21 cellular contexts compared by ENCODE assay signal in the genomic region with DNA sequence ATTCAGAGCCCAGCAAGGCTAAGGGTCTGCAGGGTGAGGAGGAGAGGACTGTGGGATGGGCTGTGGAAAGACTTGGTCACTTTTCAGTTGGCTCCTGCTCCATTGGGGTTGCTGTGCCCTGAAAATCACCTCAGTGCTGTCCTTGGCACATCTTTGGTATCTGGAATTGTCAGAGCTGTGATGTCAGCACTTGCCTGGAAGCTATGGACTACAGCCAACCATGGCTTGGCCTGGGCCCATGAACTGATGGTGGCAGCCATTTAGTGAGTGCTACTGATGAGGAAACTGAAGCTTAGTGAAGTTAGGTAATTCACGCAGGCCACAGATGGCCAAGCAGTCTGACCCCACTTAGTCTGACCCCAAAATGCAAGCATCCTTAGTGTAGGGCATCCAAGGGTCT.
DNase-seq lines count a peak whose midpoint lies in the region; ATAC-seq and TF ChIP-seq lines count a peak whose summit lies in the region.
"Had no signal": no experiment of that assay in that cellular context is flagged by ENCODE, and none has a peak within 500 bp of the region (broad histone marks: within the 10 kb centered on the region; RNA-seq: fewer than 3 reads in every experiment).

No MANE protein-coding gene starts in this region.

- H3K9me3 Mint-ChIP-seq in activated CD8-positive, alpha-beta memory T cell treated with anti-CD3 and anti-CD28 coated beads, Interleukin-2, amount 10 ng/mL, durations not matched to agents 7 days and 5 days (ENCODE audit: low read depth), result no peaks in the 10 kb centered on the region
- H3K9me3 Mint-ChIP-seq: activated naive CD4-positive, alpha-beta T cell treated with anti-CD3 and anti-CD28 coated beads, Interleukin-2, amount 10 ng/mL, durations not matched to agents 7 days and 5 days had no signal

- H3K27me3 Mint-ChIP-seq in activated CD8-positive, alpha-beta memory T cell treated with anti-CD3 and anti-CD28 coated beads, Interleukin-2, amount 10 ng/mL, durations not matched to agents 7 days and 5 days, result peaks cover 9% of the 10 kb centered on the region
- H3K27me3 Mint-ChIP-seq: activated naive CD4-positive, alpha-beta T cell treated with anti-CD3 and anti-CD28 coated beads, Interleukin-2, amount 10 ng/mL, durations not matched to agents 7 days and 5 days had no signal

- H3K27me3 ChIP-seq in right atrium auricular region (no peaks in the 10 kb centered on the region), testis (no peaks in the 10 kb centered on the region)
- H3K27me3 ChIP-seq: BLaER1 treated with 17β-estradiol and CSF1 and Interleukin-3, amounts not matched to agents 10 nM and 100 nM; cardiac muscle cell; transverse colon had no signal

- DNase-seq in M059J (ENCODE audit: low read depth) (peak; percentile 77), cardiac fibroblast (ENCODE audit: low read depth in 2 of 2) (peak; percentile 53 to 81), right atrium auricular region (ENCODE audit: low spot score) (peak; percentile 66), testis (peak; percentile 44), DMS153 treated with DMSO at 0.1 percent for 48 hours (lab: John Stamatoyannopoulos, UW; ENCODE audit: unreplicated experiment) (no peak), mucosa of descending colon (no peak)
- DNase-seq in activated CD8-positive, alpha-beta memory T cell treated with anti-CD3 and anti-CD28 coated beads, Interleukin-2, amount 10 ng/mL, durations not matched to agents 7 days and 5 days, result no peak
- DNase-seq: activated CD4-positive, alpha-beta T cell treated with anti-CD3 and anti-CD28 coated beads for 48 hours; activated naive CD4-positive, alpha-beta T cell treated with anti-CD3 and anti-CD28 coated beads, Interleukin-2, amount 10 ng/mL, durations not matched to agents 7 days and 5 days; DMS 273 treated with DMSO at 0.1 percent for 48 hours; foreskin melanocyte; naive thymus-derived CD4-positive, alpha-beta T cell; NCI-H1048; PC-3; stimulated activated CD4-positive, alpha-beta T cell treated with anti-CD3 and anti-CD28 coated beads, Interleukin-12 subunit alpha, Interleukin-12 subunit beta, amount 100 ng/mL, for 4 hours; transverse colon had no signal

- intact Hi-C loops in testis (cut with DNase I; ENCODE audit: low total_unique reads), result no loop called here
- intact Hi-C loops in mucosa of descending colon (cut with DNase I, micrococcal nuclease), result no loop called here

- no peaks in the 10 kb centered on the region for H3K36me3 Mint-ChIP-seq in activated CD8-positive, alpha-beta memory T cell treated with anti-CD3 and anti-CD28 coated beads, Interleukin-2, amount 10 ng/mL, durations not matched to agents 7 days and 5 days
- H3K36me3 Mint-ChIP-seq: activated naive CD4-positive, alpha-beta T cell treated with anti-CD3 and anti-CD28 coated beads, Interleukin-2, amount 10 ng/mL, durations not matched to agents 7 days and 5 days; naive thymus-derived CD4-positive, alpha-beta T cell had no signal

- 79 to 88% methylated on average over 1 of the region's 1 CpG for WGBS in testis, 2 donors

- H3K27ac Mint-ChIP-seq in activated CD8-positive, alpha-beta memory T cell treated with anti-CD3 and anti-CD28 coated beads, Interleukin-2, amount 10 ng/mL, durations not matched to agents 7 days and 5 days, result no peak overlapping the region
- H3K27ac Mint-ChIP-seq: activated naive CD4-positive, alpha-beta T cell treated with anti-CD3 and anti-CD28 coated beads, Interleukin-2, amount 10 ng/mL, durations not matched to agents 7 days and 5 days; naive thymus-derived CD4-positive, alpha-beta T cell had no signal

- H3K4me3 Mint-ChIP-seq in activated CD8-positive, alpha-beta memory T cell treated with anti-CD3 and anti-CD28 coated beads, Interleukin-2, amount 10 ng/mL, durations not matched to agents 7 days and 5 days, result no peak overlapping the region
- H3K4me3 Mint-ChIP-seq: activated naive CD4-positive, alpha-beta T cell treated with anti-CD3 and anti-CD28 coated beads, Interleukin-2, amount 10 ng/mL, durations not matched to agents 7 days and 5 days; naive thymus-derived CD4-positive, alpha-beta T cell had no signal

- H3K9me3 ChIP-seq in right atrium auricular region, result no peaks in the 10 kb centered on the region
- no peaks in the 10 kb centered on the region for H3K9me3 ChIP-seq in testis
- no peaks in the 10 kb centered on the region for H3K9me3 ChIP-seq in mucosa of descending colon
- H3K9me3 ChIP-seq: HAP-1, prostate gland, transverse colon had no signal

- ATAC-seq in mucosa of descending colon, result no peak
- ATAC-seq in activated CD8-positive, alpha-beta memory T cell treated with anti-CD3 and anti-CD28 coated beads, Interleukin-2, amount 10 ng/mL, durations not matched to agents 7 days and 5 days, result no peak
- ATAC-seq: naive thymus-derived CD4-positive, alpha-beta T cell; PC-3 had no signal

- H3K4me3 ChIP-seq in cardiac fibroblast (replicated peaks in 1 of 2; ENCODE audit: low read depth in 2 of 2, low read length in 2 of 2), result no peak overlapping the region
- H3K4me3 ChIP-seq in right atrium auricular region, result no peak overlapping the region
- no peak overlapping the region for H3K4me3 ChIP-seq in testis
- no peak overlapping the region for H3K4me3 ChIP-seq in mucosa of descending colon
- H3K4me3 ChIP-seq: BLaER1 treated with 17β-estradiol and CSF1 and Interleukin-3, amounts not matched to agents 10 nM and 100 nM; cardiac muscle cell; HAP-1; prostate gland; SK-N-MC; transverse colon had no signal

- CTCF ChIA-PET in activated CD8-positive, alpha-beta memory T cell treated with anti-CD3 and anti-CD28 coated beads, Interleukin-2, amount 10 ng/mL, durations not matched to agents 7 days and 5 days (lab: Charles Lee), result no interaction called here

- no peak for TF ChIP-seq CTCF in cardiac fibroblast (IDR thresholded peaks at IDR 0.05; ENCODE audit: low read depth, low read length)
- no peak for TF ChIP-seq CTCF in right atrium auricular region (IDR thresholded peaks at IDR 0.05)
- no peak for TF ChIP-seq CTCF in testis (IDR thresholded peaks at IDR 0.05)
- TF ChIP-seq CTCF in mucosa of descending colon (IDR thresholded peaks at IDR 0.05), result no peak

- no peak for TF ChIP-seq POLR2A in testis (IDR thresholded peaks at IDR 0.05)

- H3K36me3 ChIP-seq in right atrium auricular region, result no peaks in the 10 kb centered on the region
- H3K36me3 ChIP-seq in testis (ENCODE audit: low read depth, missing control alignments), result no peaks in the 10 kb centered on the region
- H3K36me3 ChIP-seq in mucosa of descending colon (ENCODE audit: low read depth), result no peaks in the 10 kb centered on the region
- H3K36me3 ChIP-seq: BLaER1 treated with 17β-estradiol and CSF1 and Interleukin-3, amounts not matched to agents 10 nM and 100 nM; cardiac muscle cell; HAP-1; prostate gland; transverse colon had no signal

- no peak overlapping the region for H3K27ac ChIP-seq in right atrium auricular region
- H3K27ac ChIP-seq in testis, result no peak overlapping the region
- H3K27ac ChIP-seq: BLaER1 treated with 17β-estradiol and CSF1 and Interleukin-3, amounts not matched to agents 10 nM and 100 nM; cardiac muscle cell; prostate gland; SK-N-MC; transverse colon had no signal

- no peaks in the 10 kb centered on the region for H3K4me1 Mint-ChIP-seq in activated CD8-positive, alpha-beta memory T cell treated with anti-CD3 and anti-CD28 coated beads, Interleukin-2, amount 10 ng/mL, durations not matched to agents 7 days and 5 days
- H3K4me1 Mint-ChIP-seq: activated naive CD4-positive, alpha-beta T cell treated with anti-CD3 and anti-CD28 coated beads, Interleukin-2, amount 10 ng/mL, durations not matched to agents 7 days and 5 days had no signal

- H3K4me1 ChIP-seq in right atrium auricular region (no peaks in the 10 kb centered on the region), testis (peaks cover 4% of the 10 kb centered on the region), mucosa of descending colon (ENCODE audit: low read depth) (no peaks in the 10 kb centered on the region)
- H3K4me1 ChIP-seq: BLaER1 treated with 17β-estradiol and CSF1 and Interleukin-3, amounts not matched to agents 10 nM and 100 nM; HAP-1; prostate gland; transverse colon had no signal

Comparison
In these comparisons a context has a peak if more than half of its experiments do, and no peak if none do; other contexts are left out.
1. DNase-seq: peak in M059J (single experiment), cardiac fibroblast (2 of 2), right atrium auricular region (single experiment) and testis (single experiment); none in DMS153 treated with DMSO at 0.1 percent for 48 hours (single experiment), mucosa of descending colon (0 of 3) and activated CD8-positive, alpha-beta memory T cell treated with anti-CD3 and anti-CD28 coated beads, Interleukin-2, amount 10 ng/mL, durations not matched to agents 7 days and 5 days (single experiment).